In the genomic region with DNA sequence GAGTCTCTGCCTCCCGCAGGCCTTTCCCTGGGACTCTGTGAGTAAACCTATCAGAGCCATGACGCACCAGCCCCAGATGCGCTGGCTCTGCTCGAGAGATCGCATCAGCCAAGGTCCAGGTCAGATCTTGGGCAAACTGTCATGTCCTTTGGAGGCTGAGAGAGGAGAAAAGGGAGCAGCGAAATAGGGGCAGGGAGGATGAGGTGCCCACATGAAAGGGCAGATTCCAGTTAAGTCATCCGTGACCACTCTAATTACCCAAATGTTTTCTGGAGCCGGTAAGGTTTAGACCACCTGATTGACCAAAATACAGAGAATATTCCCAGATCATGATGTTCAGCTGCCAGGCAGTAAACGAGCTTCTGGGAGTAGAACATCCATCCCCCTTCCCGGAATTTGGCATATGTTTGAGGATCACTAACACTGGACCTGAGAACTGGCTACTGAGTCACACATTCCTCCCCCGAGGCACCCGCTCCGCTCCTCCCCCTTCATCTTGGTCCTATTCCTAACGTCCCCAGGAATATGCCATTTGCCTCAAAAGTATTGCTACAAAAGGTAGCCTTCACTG, we compare ENCODE assay signal across 17 cellular contexts.
DNase-seq lines count a peak whose midpoint lies in the region; ATAC-seq, FAIRE-seq and TF ChIP-seq lines count a peak whose summit lies in the region.
"Had no signal": no experiment of that assay in that cellular context is flagged by ENCODE, and none has a peak within 500 bp of the region (broad histone marks: within the 10 kb centered on the region; RNA-seq: fewer than 3 reads in every experiment).

No MANE protein-coding gene starts in this region.

- TF ChIP-seq CTCF in kidney (IDR thresholded peaks at IDR 0.05; ENCODE audit: borderline replicate concordance, extremely low read depth, insufficient read depth) = no peak

- DNase-seq in H54 (ENCODE audit: insufficient read length, low spot score) (peak; percentile 31), amniotic epithelial cell (ENCODE audit: low read depth) (peak; percentile 2), kidney (peak; percentile 84), sciatic nerve (ENCODE audit: low spot score) (no peak), hippocampal formation (lab: John Stamatoyannopoulos, UW) (no peak), AML-193 (lab: John Stamatoyannopoulos, UW) (no peak)
- DNase-seq: activated CD4-positive, alpha-beta T cell treated with anti-CD3 and anti-CD28 coated beads, Interleukin-2, amount 10 ng/mL, durations not matched to agents 7 days and 5 days; foreskin melanocyte; NCI-H1694 treated with DMSO at 0.1 percent for 48 hours; NCI-H446 treated with DMSO at 0.1 percent for 48 hours; SHP77 treated with DMSO at 0.1 percent for 48 hours; stimulated activated CD4-positive, alpha-beta T cell treated with anti-CD3 and anti-CD28 coated beads, Interleukin-4, amount 100 ng/mL, for 1 hour; stimulated activated CD8-positive, alpha-beta memory T cell treated with anti-CD3 and anti-CD28 coated beads, Interleukin-4, amount 100 ng/mL, for 48 hours; T1000 had no signal

- H3K9me3 ChIP-seq in kidney (ENCODE audit: control insufficient read depth in 1 of 2, low read length in 2 of 2) = no peaks in the 10 kb centered on the region

- peak overlapping the region; percentile 63 to 85 for H3K27ac ChIP-seq in kidney (ENCODE audit: low read depth in 2 of 2, low read length in 2 of 2)

- FAIRE-seq in H54 (lab: Jason Lieb, UNC) (no peak), kidney (lab: Jason Lieb, UNC) (peak; percentile 79)

- H3K9ac ChIP-seq in kidney (ENCODE audit: low read length in 2 of 2) = peak overlapping the region in 1 of 2 donors; percentile 57

- intact Hi-C loops in kidney (cut with DNase I) (no loop called here), sciatic nerve (cut with DNase I) (no loop called here)

- peak overlapping the region in 1 of 2 donors; percentile 7 for H3K4me3 ChIP-seq in kidney (ENCODE audit: low read length in 2 of 2)

- H3K36me3 ChIP-seq in kidney (ENCODE audit: control insufficient read depth in 1 of 2, insufficient read depth in 2 of 2, low read length in 2 of 2) = no peaks in the 10 kb centered on the region

- ATAC-seq in sciatic nerve (peak; percentile 89), GM18517 (IDR thresholded peaks at IDR 0.05; ENCODE audit: unreplicated experiment) (no peak), GM18873 (IDR thresholded peaks at IDR 0.05; ENCODE audit: low FRiP score, unreplicated experiment) (no peak)
- ATAC-seq: HCT116 had no signal

- peaks cover 3 to 18% of the 10 kb centered on the region in 2 donors for H3K4me1 ChIP-seq in kidney (ENCODE audit: control insufficient read depth in 1 of 2, insufficient read depth in 1 of 2, low read depth in 1 of 2, low read length in 2 of 2)

- no peak for TF ChIP-seq POLR2A in H54 (IDR thresholded peaks at IDR 0.05; ENCODE audit: low read depth, low read length)

Comparison
In these comparisons a context has a peak if more than half of its experiments do, and no peak if none do; other contexts are left out.
1. DNase-seq: peak in H54 (single experiment), amniotic epithelial cell (single experiment) and kidney (single experiment); none in sciatic nerve (single experiment), hippocampal formation (0 of 2) and AML-193 (0 of 2).